Comparison of ENCODE assay signal across 23 cellular contexts in the genomic region with DNA sequence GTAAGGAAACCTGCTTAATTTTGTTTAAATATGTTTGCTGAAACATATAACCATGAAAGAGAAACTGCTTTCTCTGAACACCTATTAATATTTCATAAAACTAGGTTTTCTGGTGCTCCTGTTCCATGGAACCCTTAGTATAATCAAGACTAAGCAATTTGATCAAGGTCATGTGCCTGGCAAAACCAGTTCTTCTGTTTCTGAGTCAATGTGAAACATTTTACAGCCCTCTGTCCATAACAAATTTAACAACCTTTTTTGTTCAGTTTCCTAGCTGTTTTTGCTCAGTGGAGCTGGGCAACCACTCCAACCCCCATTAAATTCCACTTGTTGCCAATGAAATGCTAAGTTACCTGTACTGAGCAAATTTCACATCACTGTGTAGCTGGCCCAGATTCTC.
A peak's percentile ranks its signal among the peaks of the same experiment; 100 is the strongest.
DNase-seq lines count a peak whose midpoint lies in the region; ATAC-seq and TF ChIP-seq lines count a peak whose summit lies in the region.
"Had no signal": no experiment of that assay in that cellular context is flagged by ENCODE, and none has a peak within 500 bp of the region (broad histone marks: within the 10 kb centered on the region; RNA-seq: fewer than 3 reads in every experiment).

No MANE protein-coding gene starts in this region.

- intact Hi-C loops in mucosa of descending colon (cut with DNase I, micrococcal nuclease): no loop called here
- intact Hi-C loops in Right ventricle myocardium inferior (cut with DNase I): no loop called here

- H3K4me1 ChIP-seq in mucosa of descending colon (ENCODE audit: low read depth): peaks cover 17% of the 10 kb centered on the region
- H3K4me1 ChIP-seq: A549 had no signal

- no peaks in the 10 kb centered on the region for H3K9me3 ChIP-seq in mucosa of descending colon
- H3K9me3 ChIP-seq: A549; BLaER1 treated with 17β-estradiol and CSF1 and Interleukin-3, amounts not matched to agents 10 nM and 100 nM had no signal

- H3K36me3 ChIP-seq in mucosa of descending colon (ENCODE audit: low read depth): no peaks in the 10 kb centered on the region
- H3K36me3 ChIP-seq: BLaER1 treated with 17β-estradiol and CSF1 and Interleukin-3, amounts not matched to agents 10 nM and 100 nM had no signal

- H3K4me3 ChIP-seq in mucosa of descending colon: no peak overlapping the region
- H3K4me3 ChIP-seq: A549; BLaER1 treated with 17β-estradiol and CSF1 and Interleukin-3, amounts not matched to agents 10 nM and 100 nM had no signal

- H3K36me3 Mint-ChIP-seq in type B pancreatic cell: no peaks in the 10 kb centered on the region
- no peaks in the 10 kb centered on the region for H3K36me3 Mint-ChIP-seq in activated T-cell treated with anti-CD3 and anti-CD28 coated beads, Interleukin-2, amount 50 U/mL, for 4 hours (ENCODE audit: insufficient read depth)
- no peaks in the 10 kb centered on the region for H3K36me3 Mint-ChIP-seq in stimulated activated naive B cell treated with anti-CD40 and anti-IgM and Interleukin-4, amounts not matched to agents 10 μg/mL and 1 μg/mL and 100 μg/mL, for 72 hours

- TF ChIP-seq CTCF in VCaP (conservative IDR thresholded peaks at IDR 0.05) (no peak), mucosa of descending colon (IDR thresholded peaks at IDR 0.05) (no peak), type B pancreatic cell (conservative IDR thresholded peaks at IDR 0.05) (no peak)

- H3K4me3 Mint-ChIP-seq in type B pancreatic cell: no peak overlapping the region
- H3K4me3 Mint-ChIP-seq in activated T-cell treated with anti-CD3 and anti-CD28 coated beads, Interleukin-2, amount 50 U/mL, for 4 hours: no peak overlapping the region
- H3K4me3 Mint-ChIP-seq in stimulated activated naive B cell treated with anti-CD40 and anti-IgM and Interleukin-4, amounts not matched to agents 10 μg/mL and 1 μg/mL and 100 μg/mL, for 72 hours: no peak overlapping the region
- H3K4me3 Mint-ChIP-seq: CD4-positive, alpha-beta T cell; IgD-negative memory B cell had no signal

- peaks cover 2% of the 10 kb centered on the region for H3K27me3 Mint-ChIP-seq in type B pancreatic cell
- no peaks in the 10 kb centered on the region for H3K27me3 Mint-ChIP-seq in activated T-cell treated with anti-CD3 and anti-CD28 coated beads, Interleukin-2, amount 50 U/mL, for 4 hours (ENCODE audit: low read depth)
- H3K27me3 Mint-ChIP-seq in stimulated activated naive B cell treated with anti-CD40 and anti-IgM and Interleukin-4, amounts not matched to agents 10 μg/mL and 1 μg/mL and 100 μg/mL, for 72 hours: peaks cover 0 to 3% of the 10 kb centered on the region in 2 donors
- H3K27me3 Mint-ChIP-seq: IgD-negative memory B cell had no signal

- H3K4me1 Mint-ChIP-seq in type B pancreatic cell (ENCODE audit: unreplicated experiment): peaks cover 11% of the 10 kb centered on the region
- H3K4me1 Mint-ChIP-seq in activated T-cell treated with anti-CD3 and anti-CD28 coated beads, Interleukin-2, amount 50 U/mL, for 4 hours (ENCODE audit: low read depth): no peaks in the 10 kb centered on the region
- no peaks in the 10 kb centered on the region for H3K4me1 Mint-ChIP-seq in stimulated activated naive B cell treated with anti-CD40 and anti-IgM and Interleukin-4, amounts not matched to agents 10 μg/mL and 1 μg/mL and 100 μg/mL, for 72 hours
- H3K4me1 Mint-ChIP-seq: IgD-negative memory B cell had no signal

- ATAC-seq in mucosa of descending colon: peak; percentile 80
- ATAC-seq in activated T-cell treated with anti-CD3 and anti-CD28 coated beads, Interleukin-2, amount 50 U/mL, for 4 hours: no peak
- no peak for ATAC-seq in Right ventricle myocardium inferior
- no peak for ATAC-seq in stimulated activated naive B cell treated with anti-CD40 and anti-IgM and Interleukin-4, amounts not matched to agents 10 μg/mL and 1 μg/mL and 100 μg/mL, for 72 hours (replicated peaks)
- ATAC-seq: A549 had no signal

- peak overlapping the region; percentile 62 for H3K27ac Mint-ChIP-seq in type B pancreatic cell
- no peak overlapping the region for H3K27ac Mint-ChIP-seq in stimulated activated naive B cell treated with anti-CD40 and anti-IgM and Interleukin-4, amounts not matched to agents 10 μg/mL and 1 μg/mL and 100 μg/mL, for 72 hours
- H3K27ac Mint-ChIP-seq: CD4-positive, alpha-beta T cell; IgD-negative memory B cell had no signal

- no peaks in the 10 kb centered on the region for H3K9me3 Mint-ChIP-seq in type B pancreatic cell
- no peaks in the 10 kb centered on the region for H3K9me3 Mint-ChIP-seq in activated T-cell treated with anti-CD3 and anti-CD28 coated beads, Interleukin-2, amount 50 U/mL, for 4 hours
- H3K9me3 Mint-ChIP-seq in stimulated activated naive B cell treated with anti-CD40 and anti-IgM and Interleukin-4, amounts not matched to agents 10 μg/mL and 1 μg/mL and 100 μg/mL, for 72 hours: peaks cover 0 to 2% of the 10 kb centered on the region in 2 donors
- H3K9me3 Mint-ChIP-seq: CD4-positive, alpha-beta T cell had no signal

- peak overlapping the region; percentile 64 for H3K27ac ChIP-seq in VCaP
- H3K27ac ChIP-seq: A549; BLaER1 treated with 17β-estradiol and CSF1 and Interleukin-3, amounts not matched to agents 10 nM and 100 nM; KMS-11 had no signal

- DNase-seq in DMS53 treated with DMSO at 0.1 percent for 48 hours (lab: John Stamatoyannopoulos, UW; ENCODE audit: unreplicated experiment) (peak; percentile 18), mucosa of descending colon (peak in 1 of 3 donors; percentile 71), type B pancreatic cell (ENCODE audit: extremely low spot score, unreplicated experiment) (no peak), Right ventricle myocardium inferior (ENCODE audit: missing footprints) (no peak)
- no peak for DNase-seq in activated T-cell treated with anti-CD3 and anti-CD28 coated beads, Interleukin-2, amount 50 U/mL, for 4 hours
- DNase-seq in stimulated activated naive B cell treated with anti-CD40 and anti-IgM and Interleukin-4, amounts not matched to agents 10 μg/mL and 1 μg/mL and 100 μg/mL, for 72 hours: no peak
- DNase-seq: AML-193; CD4-positive, alpha-beta T cell; DMS79; EL; GDM1; HCEC 1CT; MM.1S; NCI-H1694; NCI-H2171; NCI-H226; NCI-H510A; NCI-H774 had no signal
